26 cellular contexts compared by ENCODE assay signal in the genomic region with DNA sequence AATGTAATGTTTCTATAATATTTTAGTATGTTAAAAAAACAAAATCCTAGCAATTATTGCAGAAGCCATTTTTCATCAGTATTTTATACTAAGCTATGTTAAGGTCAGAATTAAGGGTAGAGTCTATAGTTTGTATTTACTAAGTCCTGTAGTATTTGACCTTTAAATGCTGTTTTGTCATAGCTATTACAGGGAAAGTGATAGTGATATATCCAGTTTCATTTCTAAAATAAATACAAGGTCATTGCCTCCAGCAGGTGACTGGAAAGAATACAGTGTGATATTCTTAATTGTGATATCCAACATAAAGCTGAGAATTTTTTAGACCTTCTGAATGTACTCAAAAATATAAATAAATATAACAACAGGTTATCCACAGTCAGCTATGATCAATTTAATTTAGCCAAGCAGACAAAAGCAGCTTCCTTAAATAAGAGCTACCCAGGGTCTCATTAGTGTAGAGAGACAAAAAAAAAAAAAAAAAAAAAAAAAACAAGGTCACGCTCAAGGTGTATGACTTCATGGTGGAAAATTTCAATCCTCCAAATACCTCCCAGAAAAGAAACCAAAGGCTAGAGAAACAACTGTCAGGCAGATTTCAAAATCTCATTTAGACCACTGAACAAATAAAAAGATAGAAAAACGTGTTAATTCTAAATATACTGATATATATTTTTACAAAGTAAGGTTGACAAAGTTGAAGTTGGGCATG.
"Had no signal": no experiment of that assay in that cellular context is flagged by ENCODE, and none has a peak within 500 bp of the region (broad histone marks: within the 10 kb centered on the region; RNA-seq: fewer than 3 reads in every experiment).

No MANE protein-coding gene starts in this region.

- FAIRE-seq: bronchial epithelial cell, TTC549 had no signal

- DNase-seq: activated B cell treated with CpG ODN at 0.5 μM for 24 hours; activated CD4-positive, alpha-beta T cell treated with anti-CD3 and anti-CD28 coated beads for 1 hour; activated CD4-positive, alpha-beta T cell treated with anti-CD3 and anti-CD28 coated beads, Interleukin-2, amount 10 ng/mL, durations not matched to agents 24 days and 14 days; activated CD4-positive, alpha-beta T cell treated with anti-CD3 and anti-CD28 coated beads, Interleukin-2, amount 50 U/mL, for 48 hours; activated CD8-positive, alpha-beta memory T cell treated with anti-CD3 and anti-CD28 coated beads, Interleukin-2, amount 10 ng/mL, durations not matched to agents 7 days and 5 days; activated effector memory CD4-positive, alpha-beta T cell treated with Interleukin-2 at 50 U/mL for 16 hours; activated naive CD4-positive, alpha-beta T cell; activated T-cell treated with anti-CD3 and anti-CD28 coated beads, Interleukin-2, amount 50 U/mL, for 24 hours; aorta; central memory CD4-positive, alpha-beta T cell; Kasumi-1; KBM-7; NCI-H1105 treated with DMSO at 0.1 percent for 48 hours; NCI-H1436 treated with DMSO at 0.1 percent for 48 hours; NCI-H2081; NCI-H510A treated with DMSO at 0.1 percent for 48 hours; NCI-H69; NK-92 treated with Interleukin-12 subunit alpha and Interleukin-12 subunit beta, amount 100 ng/mL, for 24 hours; OCI-M1; RPMI8226; T-cell; T-helper 2 cell; T1000 had no signal

- H3K4me3 ChIP-seq: SK-N-MC had no signal

- H3K27ac ChIP-seq: SK-N-MC had no signal
